7 cellular contexts compared by ENCODE assay signal in genomic region chr13:36082806-36083205, GRCh38. TPM values are rescaled to one million over a fixed set of nuclear protein-coding genes. Genes with fewer than 3 reads are reported as not detected.
"Had no signal": no experiment of that assay in that cellular context is flagged by ENCODE, and none has a peak within 500 bp of the region (broad histone marks: within the 10 kb centered on the region; RNA-seq: fewer than 3 reads in every experiment).

No MANE protein-coding gene starts in this region.

- H3K9me3 Mint-ChIP-seq: GM23338, H9 had no signal

- H3K4me3 Mint-ChIP-seq: GM23338, H9, IgD-negative memory B cell had no signal

- DNase-seq: H9, HCEC 1CT, KBM-7 had no signal

- H3K4me3 ChIP-seq: GM23338 had no signal

- ATAC-seq: GM23338, HepG2 had no signal

- H3K27ac Mint-ChIP-seq: GM23338, H9, IgD-negative memory B cell had no signal

- H3K4me1 Mint-ChIP-seq: IgD-negative memory B cell had no signal

- H3K4me2 ChIP-seq: GM23338 had no signal

- H2AFZ ChIP-seq: GM23338 had no signal

RNA-seq across cellular contexts. Expression of gene DCLK1, which starts 48.4 kb away (rescaled TPM):
- total RNA-seq: HepG2, HT-29 had no signal
- polyA plus RNA-seq: HepG2, IgD-negative memory B cell had no signal
